Comparison of ENCODE assay signal across 10 cellular contexts in genomic region chr7:47328392-47329319, GRCh38.
A peak's percentile ranks its signal among the peaks of the same experiment; 100 is the strongest.
DNase-seq lines count a peak whose midpoint lies in the region; ATAC-seq and TF ChIP-seq lines count a peak whose summit lies in the region.
"Had no signal": no experiment of that assay in that cellular context is flagged by ENCODE, and none has a peak within 500 bp of the region (broad histone marks: within the 10 kb centered on the region; RNA-seq: fewer than 3 reads in every experiment).

No MANE protein-coding gene starts in this region.

- H3K36me3 Mint-ChIP-seq in endodermal cell (ENCODE audit: low read depth): peaks cover 5% of the 10 kb centered on the region
- H3K36me3 Mint-ChIP-seq in activated T-helper 1 cell treated with anti-CD3 and anti-CD28 coated beads, Interleukin-12 subunit alpha, Interleukin-12 subunit beta, Interleukin-2, Interleukin-4 antibody, amounts not matched to agents 30 ng/mL and 10 ng/mL and 1 ng/mL, durations not matched to agents 14 hours and 24 hours and 36 hours (ENCODE audit: low read depth): no peaks in the 10 kb centered on the region

- H3K9me3 ChIP-seq in endodermal cell (ENCODE audit: control insufficient read depth, low read length) (no peaks in the 10 kb centered on the region), mesenchymal stem cell (ENCODE audit: control insufficient read depth, low read length) (no peaks in the 10 kb centered on the region), thymus (ENCODE audit: control insufficient read depth) (no peaks in the 10 kb centered on the region)

- intact Hi-C loops in activated T-helper 1 cell treated with anti-CD3 and anti-CD28 coated beads, Interleukin-12 subunit alpha, Interleukin-12 subunit beta, Interleukin-2, Interleukin-4 antibody, amounts not matched to agents 30 ng/mL and 10 ng/mL and 1 ng/mL, durations not matched to agents 14 hours and 24 hours and 36 hours (cut with micrococcal nuclease): no loop called here

- H3K4me1 Mint-ChIP-seq in endodermal cell: peaks cover 45% of the 10 kb centered on the region
- H3K4me1 Mint-ChIP-seq in activated T-helper 1 cell treated with anti-CD3 and anti-CD28 coated beads, Interleukin-12 subunit alpha, Interleukin-12 subunit beta, Interleukin-2, Interleukin-4 antibody, amounts not matched to agents 30 ng/mL and 10 ng/mL and 1 ng/mL, durations not matched to agents 14 hours and 24 hours and 36 hours (ENCODE audit: low read depth): no peaks in the 10 kb centered on the region

- TF ChIP-seq CTCF in NB4 (IDR thresholded peaks at IDR 0.05; ENCODE audit: low read depth, low read length) (no peak), endodermal cell (conservative IDR thresholded peaks at IDR 0.05) (no peak)

- peak overlapping the region; percentile 93 for H3K27ac Mint-ChIP-seq in endodermal cell
- no peak overlapping the region for H3K27ac Mint-ChIP-seq in activated T-helper 1 cell treated with anti-CD3 and anti-CD28 coated beads, Interleukin-12 subunit alpha, Interleukin-12 subunit beta, Interleukin-2, Interleukin-4 antibody, amounts not matched to agents 30 ng/mL and 10 ng/mL and 1 ng/mL, durations not matched to agents 14 hours and 24 hours and 36 hours

- H2BK120ac ChIP-seq in mesenchymal stem cell (ENCODE audit: low read depth, low read length): peak overlapping the region; percentile 57

- H3K14ac ChIP-seq in mesenchymal stem cell (ENCODE audit: low read length in 2 of 2): peak overlapping the region in 1 of 2 experiments; percentile 95

- 82 to 84% methylated on average over 4 to 7 of the region's 7 CpGs for WGBS in endodermal cell (ENCODE audit: insufficient coverage in 1 of 2, insufficient read length in 1 of 2), 2 experiments
- WGBS in mesenchymal stem cell: 53% methylated on average over 7 of the region's 7 CpGs
- 92% methylated on average over 7 of the region's 7 CpGs for WGBS in thymus

- peak overlapping the region; percentile 95 for H4K8ac ChIP-seq in mesenchymal stem cell (ENCODE audit: low read length)

- H3K4me1 ChIP-seq in endodermal cell (ENCODE audit: control insufficient read depth, insufficient read depth, low read length) (peaks cover 17% of the 10 kb centered on the region), mesenchymal stem cell (ENCODE audit: control insufficient read depth, insufficient read depth, low read depth, low read length) (peaks cover 41% of the 10 kb centered on the region), thymus (ENCODE audit: control insufficient read depth, insufficient read depth, low read length) (no peaks in the 10 kb centered on the region)

- H3K9me3 Mint-ChIP-seq in endodermal cell: no peaks in the 10 kb centered on the region
- no peaks in the 10 kb centered on the region for H3K9me3 Mint-ChIP-seq in activated T-helper 1 cell treated with anti-CD3 and anti-CD28 coated beads, Interleukin-12 subunit alpha, Interleukin-12 subunit beta, Interleukin-2, Interleukin-4 antibody, amounts not matched to agents 30 ng/mL and 10 ng/mL and 1 ng/mL, durations not matched to agents 14 hours and 24 hours and 36 hours

- H2BK5ac ChIP-seq in mesenchymal stem cell (ENCODE audit: low read depth, low read length, poor library complexity, severe bottlenecking): no peak overlapping the region

- H3K36me3 ChIP-seq in endodermal cell (ENCODE audit: control insufficient read depth, insufficient read depth, low read length) (no peaks in the 10 kb centered on the region), mesenchymal stem cell (ENCODE audit: control insufficient read depth in 1 of 2, insufficient read depth in 2 of 2, low read depth in 1 of 2, low read length in 2 of 2) (peaks cover 0 to 29% of the 10 kb centered on the region in 2 experiments), thymus (ENCODE audit: control insufficient read depth, insufficient read depth) (no peaks in the 10 kb centered on the region)

- peak overlapping the region; percentile 52 for H3K9ac ChIP-seq in endodermal cell (ENCODE audit: extremely low read depth, low read length, poor library complexity, severe bottlenecking)
- peak overlapping the region; percentile 73 for H3K9ac ChIP-seq in mesenchymal stem cell (ENCODE audit: low read length)

- H3K79me1 ChIP-seq in mesenchymal stem cell (replicated peaks; ENCODE audit: low read length, poor library complexity, severe bottlenecking): peaks cover 33% of the 10 kb centered on the region

- peak overlapping the region in 1 of 2 experiments; percentile 96 for H3K23ac ChIP-seq in mesenchymal stem cell (ENCODE audit: low read length in 2 of 2)

- no peaks in the 10 kb centered on the region for H3K27me3 Mint-ChIP-seq in endodermal cell (ENCODE audit: insufficient read depth)
- H3K27me3 Mint-ChIP-seq in activated T-helper 1 cell treated with anti-CD3 and anti-CD28 coated beads, Interleukin-12 subunit alpha, Interleukin-12 subunit beta, Interleukin-2, Interleukin-4 antibody, amounts not matched to agents 30 ng/mL and 10 ng/mL and 1 ng/mL, durations not matched to agents 14 hours and 24 hours and 36 hours (ENCODE audit: insufficient read depth): no peaks in the 10 kb centered on the region

- H3K18ac ChIP-seq in mesenchymal stem cell (ENCODE audit: low read depth in 1 of 2, low read length in 2 of 2): peak overlapping the region; percentile 90 to 99

- H3K4me3 Mint-ChIP-seq in endodermal cell: peak overlapping the region; percentile 52
- no peak overlapping the region for H3K4me3 Mint-ChIP-seq in activated T-helper 1 cell treated with anti-CD3 and anti-CD28 coated beads, Interleukin-12 subunit alpha, Interleukin-12 subunit beta, Interleukin-2, Interleukin-4 antibody, amounts not matched to agents 30 ng/mL and 10 ng/mL and 1 ng/mL, durations not matched to agents 14 hours and 24 hours and 36 hours

- H4K91ac ChIP-seq in mesenchymal stem cell (ENCODE audit: low read length): peak overlapping the region; percentile 99

- no peak overlapping the region for H3K4me3 ChIP-seq in NB4 (ENCODE audit: low read depth, low read length)
- H3K4me3 ChIP-seq in endodermal cell (ENCODE audit: low read length): peak overlapping the region; percentile 69
- peak overlapping the region in 1 of 2 experiments; percentile 56 for H3K4me3 ChIP-seq in mesenchymal stem cell (ENCODE audit: insufficient read depth in 1 of 2, low read depth in 1 of 2, low read length in 2 of 2)
- H3K4me3 ChIP-seq in thymus (ENCODE audit: low read length): no peak overlapping the region

- DNase-seq in NB4 (ENCODE audit: low read depth) (peak; percentile 59), endodermal cell (no peak), mesenchymal stem cell (peak; percentile 74), Ammon's horn (ENCODE audit: low spot score) (no peak), SW 1271 (lab: John Stamatoyannopoulos, UW) (no peak)
- no peak for DNase-seq in activated T-helper 1 cell treated with anti-CD3 and anti-CD28 coated beads, Interleukin-12 subunit alpha, Interleukin-12 subunit beta, Interleukin-2, Interleukin-4 antibody, amounts not matched to agents 30 ng/mL and 10 ng/mL and 1 ng/mL, durations not matched to agents 14 hours and 24 hours and 36 hours (ENCODE audit: low spot score)
- DNase-seq: activated CD8-positive, alpha-beta memory T cell treated with anti-CD3 and anti-CD28 coated beads, Interleukin-2, amount 50 U/mL, for 4 hours had no signal

- peak overlapping the region; percentile 69 for H2AK5ac ChIP-seq in mesenchymal stem cell (ENCODE audit: low read length, severe bottlenecking)

- no peak for ATAC-seq in HG02938 (IDR thresholded peaks at IDR 0.05; ENCODE audit: unreplicated experiment)

- H3K27me3 ChIP-seq in endodermal cell (ENCODE audit: control insufficient read depth, insufficient read depth, low read length, poor library complexity, severe bottlenecking) (no peaks in the 10 kb centered on the region), mesenchymal stem cell (ENCODE audit: control insufficient read depth in 1 of 2, insufficient read depth in 1 of 2, low read length in 2 of 2) (peaks cover 0 to 15% of the 10 kb centered on the region in 2 experiments), thymus (ENCODE audit: control insufficient read depth, insufficient read depth) (no peaks in the 10 kb centered on the region)

- TF ChIP-seq POLR2A in NB4 (IDR thresholded peaks at IDR 0.05; ENCODE audit: extremely low read depth, insufficient read length): no peak

- H3K4me2 ChIP-seq in mesenchymal stem cell (ENCODE audit: low read length, poor library complexity, severe bottlenecking): peak overlapping the region; percentile 39

- H2BK12ac ChIP-seq in mesenchymal stem cell (ENCODE audit: low read length in 2 of 2): peak overlapping the region; percentile 75 to 99

- H3K4ac ChIP-seq in mesenchymal stem cell (ENCODE audit: low read depth in 1 of 2, low read length in 2 of 2): peak overlapping the region; percentile 56 to 96

- H3K27ac ChIP-seq in endodermal cell (ENCODE audit: low read depth, low read length): peak overlapping the region; percentile 95
- H3K27ac ChIP-seq in mesenchymal stem cell (ENCODE audit: low read length, poor library complexity, severe bottlenecking): peak overlapping the region; percentile 43
- peak overlapping the region; percentile 21 for H3K27ac ChIP-seq in thymus (ENCODE audit: low read depth)
- H3K27ac ChIP-seq: epithelial cell of prostate had no signal

- H2AFZ ChIP-seq in mesenchymal stem cell (ENCODE audit: low read depth, low read length): no peak overlapping the region

- H2BK15ac ChIP-seq in mesenchymal stem cell (ENCODE audit: low read depth, poor library complexity, severe bottlenecking): peak overlapping the region; percentile 68

Comparison
In these comparisons a context has a peak if more than half of its experiments do, and no peak if none do; other contexts are left out.
1. DNase-seq: peak in NB4 (single experiment) and mesenchymal stem cell (single experiment); none in endodermal cell (single experiment), Ammon's horn (single experiment), activated T-helper 1 cell treated with anti-CD3 and anti-CD28 coated beads, Interleukin-12 subunit alpha, Interleukin-12 subunit beta, Interleukin-2, Interleukin-4 antibody, amounts not matched to agents 30 ng/mL and 10 ng/mL and 1 ng/mL, durations not matched to agents 14 hours and 24 hours and 36 hours (single experiment) and SW 1271 (0 of 2).
2. H3K27ac ChIP-seq: peak in every context shown above with its lines; median percentile 95 in endodermal cell; 43 in mesenchymal stem cell; 21 in thymus.